Comparison of ENCODE assay signal across 20 cellular contexts in the genomic region with DNA sequence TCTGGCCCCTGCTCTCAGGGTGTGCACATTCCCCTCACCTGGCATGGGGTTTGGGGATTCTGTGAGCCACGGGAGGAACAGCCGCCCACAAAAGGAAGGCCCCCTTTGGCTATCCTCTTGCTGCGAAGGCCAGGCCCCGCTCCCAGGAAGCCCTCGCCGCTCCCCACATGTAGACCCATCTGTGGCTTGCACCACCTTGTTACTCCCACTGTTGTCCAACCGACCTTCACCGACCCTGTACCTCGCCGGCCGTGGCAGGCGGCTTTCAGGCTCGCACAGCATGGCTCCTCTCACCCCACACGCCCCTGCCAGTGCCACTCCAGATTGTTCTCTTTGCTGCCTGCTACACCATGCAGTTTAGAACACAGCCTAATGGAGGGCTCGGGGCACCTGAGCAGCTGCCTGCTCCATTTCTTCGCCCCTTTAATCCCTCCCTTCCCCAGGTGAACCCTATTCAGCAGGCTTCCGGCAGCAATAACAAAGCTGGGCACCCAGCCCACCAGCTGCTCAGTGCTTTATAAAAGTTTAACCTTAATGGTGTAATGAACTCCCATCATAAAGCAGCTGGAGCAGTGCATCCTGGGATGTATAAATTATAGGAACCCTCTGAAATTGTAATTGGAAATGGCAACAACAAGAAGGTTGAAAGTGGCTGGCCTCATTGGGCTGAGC. TPM values are rescaled to one million over a fixed set of nuclear protein-coding genes. Genes with fewer than 3 reads are reported as not detected.
A peak's percentile ranks its signal among the peaks of the same experiment; 100 is the strongest.
DNase-seq lines count a peak whose midpoint lies in the region; FAIRE-seq and TF ChIP-seq lines count a peak whose summit lies in the region.
"Had no signal": no experiment of that assay in that cellular context is flagged by ENCODE, and none has a peak within 500 bp of the region (broad histone marks: within the 10 kb centered on the region; RNA-seq: fewer than 3 reads in every experiment).

No MANE protein-coding gene starts in this region.

- no peak overlapping the region for H4K5ac ChIP-seq in H1 (ENCODE audit: insufficient read length, low read depth, low read length)

- TF ChIP-seq CTCF in H1 (IDR thresholded peaks at IDR 0.05; ENCODE audit: control extremely low read depth in 1 of 3, insufficient read depth in 1 of 3, low read depth in 1 of 3, low read length in 3 of 3) (no peak), GM13976 (IDR thresholded peaks at IDR 0.05; ENCODE audit: borderline replicate concordance, control extremely low read depth, extremely low read depth, insufficient read depth, missing control alignments) (no peak)

- H3K4ac ChIP-seq in H1 (replicated peaks; ENCODE audit: insufficient read length, low read depth, low read length): no peak overlapping the region

- no peak for TF ChIP-seq EP300 in H1 (IDR thresholded peaks at IDR 0.05; ENCODE audit: borderline replicate concordance in 1 of 2, low read depth in 2 of 2, low read length in 2 of 2)

- 0 out of 2 replicates have a peak overlapping the region, but pooled peaks have one; percentile 12 for H4K8ac ChIP-seq in H1 (ENCODE audit: extremely low read depth, insufficient read depth, low read length)

- no peak overlapping the region for H3K27ac ChIP-seq in BLaER1
- no peak overlapping the region for H3K27ac ChIP-seq in H1 (ENCODE audit: low read depth, low read length)
- H3K27ac ChIP-seq: cardiac muscle cell, epithelial cell of prostate, foreskin keratinocyte, neutrophil, RWPE1 had no signal

- CTCF ChIA-PET in H1 (lab: Charles Lee; ENCODE audit: partially characterized antibody): interaction anchor here (0.6 to 5.2 kb wide), 15 partner anchors 9 to 161 kb away, joined by 3 to 46 read pairs (median 7); a partner anchor contains a TSS

- no peak overlapping the region for H3K14ac ChIP-seq in H1 (ENCODE audit: insufficient read length)

- H3K79me2 ChIP-seq in H1 (ENCODE audit: control insufficient read depth in 1 of 2, insufficient read depth in 2 of 2, low read length in 2 of 2): no peaks in the 10 kb centered on the region

- peak overlapping the region; percentile 56; the same call in 1 of the 2 replicates for H3K18ac ChIP-seq in H1 (ENCODE audit: extremely low read depth, low read length)

- H3K36me3 ChIP-seq in BLaER1: no peaks in the 10 kb centered on the region
- H3K36me3 ChIP-seq in H1 (ENCODE audit: control insufficient read depth in 2 of 4, insufficient read depth in 4 of 4, low read length in 3 of 4): no peaks in the 10 kb centered on the region
- H3K36me3 ChIP-seq: cardiac muscle cell, neutrophil, thyroid gland had no signal

- peak overlapping the region; percentile 57 for H4K91ac ChIP-seq in H1 (replicated peaks; ENCODE audit: insufficient read length, low read length)

- no peak for TF ChIP-seq RAD21 in H1 (IDR thresholded peaks at IDR 0.05 in 1 of 2, conservative IDR thresholded peaks at IDR 0.05 in 1 of 2; ENCODE audit: low read depth in 2 of 2, low read length in 2 of 2)

- H3K27me3 ChIP-seq in BLaER1 (no peaks in the 10 kb centered on the region), H1 (replicated peaks in 1 of 4; ENCODE audit: control insufficient read depth in 3 of 4, extremely low read depth in 1 of 4, insufficient read depth in 3 of 4, low read length in 3 of 4) (no peaks in the 10 kb centered on the region)
- H3K27me3 ChIP-seq: cardiac muscle cell, dorsolateral prefrontal cortex, thyroid gland had no signal

- H2AFZ ChIP-seq in H1 (ENCODE audit: low read length): no peak overlapping the region

- H3K4me2 ChIP-seq in BLaER1 (peak overlapping the region; percentile 44), H1 (ENCODE audit: insufficient read depth in 1 of 2, low read depth in 2 of 2, low read length in 2 of 2) (no peak overlapping the region)

- H2BK5ac ChIP-seq in H1 (ENCODE audit: low read depth, low read length): no peak overlapping the region

- no peak overlapping the region for H2BK15ac ChIP-seq in H1 (ENCODE audit: low read length)

- H2BK120ac ChIP-seq in H1 (replicated peaks; ENCODE audit: low read depth, low read length): no peak overlapping the region

- POLR2A ChIA-PET in H1 (lab: Charles Lee; ENCODE audit: partially characterized antibody): interaction anchor here (1.3 to 1.7 kb wide), 2 partner anchors 8 to 19 kb away, joined by 3 to 6 read pairs; no protein-coding TSS in a partner anchor

- TF ChIP-seq POLR2A in H1 (IDR thresholded peaks at IDR 0.05; ENCODE audit: control extremely low read depth in 1 of 2, low read depth in 2 of 2, low read length in 2 of 2): no peak

- H3K79me1 ChIP-seq in H1 (ENCODE audit: low read depth, low read length): no peaks in the 10 kb centered on the region

- peaks cover 92% of the 10 kb centered on the region for H3K4me1 ChIP-seq in BLaER1
- peaks cover 9 to 37% (median 23%) of the 10 kb centered on the region in 4 experiments for H3K4me1 ChIP-seq in H1 (replicated peaks in 1 of 4; ENCODE audit: control insufficient read depth in 3 of 4, insufficient read depth in 4 of 4, low read length in 3 of 4)
- H3K4me1 ChIP-seq: foreskin keratinocyte had no signal

- H3K9ac ChIP-seq in BLaER1 (no peak overlapping the region), H1 (replicated peaks in 1 of 4; ENCODE audit: extremely low read depth in 1 of 4, low read depth in 3 of 4, low read length in 3 of 4) (no peak overlapping the region)

- in situ Hi-C loops in GM13976 (cut with MboI; ENCODE audit: low sequenced_read_pairs, unreplicated experiment): no loop called here

- no peak overlapping the region for H3K56ac ChIP-seq in H1 (replicated peaks; ENCODE audit: insufficient read length, low read depth, low read length)

- H3K9me3 ChIP-seq in BLaER1 (no peaks in the 10 kb centered on the region), H1 (ENCODE audit: insufficient read depth in 2 of 2, low read depth in 1 of 2, low read length in 1 of 2) (no peaks in the 10 kb centered on the region)
- H3K9me3 ChIP-seq: neutrophil, thyroid gland had no signal

- 87% methylated on average over 17 of the region's 17 CpGs; no CpG with 5 or more reads in 1 of the 2 experiments for WGBS in H1 (ENCODE audit: extremely low coverage in 1 of 2, insufficient coverage in 1 of 2, insufficient read length in 1 of 2, insufficient replicate concordance in 2 of 2, low coverage in 1 of 2, low lambda C conversion rate in 2 of 2, missing lambda C conversion rate in 1 of 2), 2 experiments

- H3K4me3 ChIP-seq in BLaER1 (no peak overlapping the region), H1 (ENCODE audit: extremely low read depth in 1 of 4, insufficient read depth in 2 of 4, low read depth in 3 of 4, low read length in 4 of 4) (no peak overlapping the region)
- H3K4me3 ChIP-seq: cardiac muscle cell, dorsolateral prefrontal cortex, thyroid gland had no signal

- no peak overlapping the region for H2BK20ac ChIP-seq in H1 (ENCODE audit: low read length)

- H3K23me2 ChIP-seq in H1 (ENCODE audit: low read depth, low read length): no peaks in the 10 kb centered on the region

- no peak for FAIRE-seq in H1 (lab: Jason Lieb, UNC)
- FAIRE-seq: TTC549 had no signal

- H3K23ac ChIP-seq in H1 (ENCODE audit: insufficient read length): no peak overlapping the region

- DNase-seq in NCI-H1092 treated with DMSO at 0.1 percent for 48 hours (lab: John Stamatoyannopoulos, UW) (peak; percentile 90), NCI-H2171 (lab: John Stamatoyannopoulos, UW) (peak; percentile 51), H1 (ENCODE audit: low read depth in 1 of 2, low spot score in 2 of 2) (no peak), SIG-M5 treated with dmso at 0.1 percent for 504 hours (lab: John Stamatoyannopoulos, UW; ENCODE audit: unreplicated experiment) (no peak), HT-29 (ENCODE audit: low spot score) (no peak), GM13976 (ENCODE audit: low spot score) (no peak)
- no peak for DNase-seq in stimulated activated naive CD4-positive, alpha-beta T cell treated with Interleukin-2 at 50 U/mL for 16 hours (lab: John Stamatoyannopoulos, UW)
- DNase-seq: activated CD4-positive, alpha-beta T cell treated with anti-CD3 and anti-CD28 coated beads for 4 hours; activated CD8-positive, alpha-beta memory T cell treated with anti-CD3 and anti-CD28 coated beads, Interleukin-2, amount 10 ng/mL, durations not matched to agents 7 days and 5 days; CD4-positive, alpha-beta memory T cell; dorsolateral prefrontal cortex; foreskin keratinocyte; KG1 had no signal

- H2BK12ac ChIP-seq in H1 (ENCODE audit: low read depth, low read length): peak overlapping the region; percentile 84; the same call in 1 of the 2 replicates

- peak overlapping the region; percentile 83; the same call in 1 of the 2 replicates for H2AK5ac ChIP-seq in H1 (ENCODE audit: low read depth, low read length)

- H4K20me1 ChIP-seq in BLaER1 (no peaks in the 10 kb centered on the region), H1 (replicated peaks in 1 of 2; ENCODE audit: control insufficient read depth in 1 of 2, insufficient read depth in 2 of 2, low read length in 2 of 2) (no peaks in the 10 kb centered on the region)

TF ChIP-seq in H1, 55 proteins besides CTCF, POLR2A, EP300 and RAD21 (continues in another document):
- TF ChIP-seq ZNF274 (IDR thresholded peaks at IDR 0.05; ENCODE audit: borderline replicate concordance, extremely low read depth, low read length): no peak
- TF ChIP-seq GTF2F1 (IDR thresholded peaks at IDR 0.05; ENCODE audit: borderline replicate concordance, low read depth, low read length): no peak
- no peak for TF ChIP-seq KDM4A (IDR thresholded peaks at IDR 0.05; ENCODE audit: low read depth, low read length, severe bottlenecking)
- TF ChIP-seq NANOG (IDR thresholded peaks at IDR 0.05; ENCODE audit: insufficient read depth, low read depth, low read length, poor library complexity, severe bottlenecking): no peak
- no peak for TF ChIP-seq YY1 (IDR thresholded peaks at IDR 0.05; ENCODE audit: low read depth, low read length)
- TF ChIP-seq TAF1 (IDR thresholded peaks at IDR 0.05; ENCODE audit: low read depth, low read length): no peak
- TF ChIP-seq BRCA1 (IDR thresholded peaks at IDR 0.05; ENCODE audit: low read depth, low read length): no peak
- no peak for TF ChIP-seq FOSL1 (IDR thresholded peaks at IDR 0.05; ENCODE audit: insufficient read depth, low read depth, low read length)
- no peak for TF ChIP-seq SIRT6 (IDR thresholded peaks at IDR 0.05; ENCODE audit: low read length)

RNA-seq across cellular contexts. Expression of a gene that starts 10.7 kb away (rescaled TPM):
- total RNA-seq in H1 (2021; fragmentation: NEBNext Ultra II Directional; extraction: Animal tissue kit (Norgen Biotek cat#: 25700)): 6.4 and 6.6 TPM in 2 replicates
- polyA plus RNA-seq in H1 (2011; rRNA removed): 3.6 and 5.3 TPM in 2 replicates
- 2.8 TPM for polyA plus RNA-seq in H1 (2011; cell fraction: cytosol; rRNA removed)
- polyA plus RNA-seq in H1 (2011; cell fraction: nucleus; rRNA removed): 10.3 TPM
- polyA plus RNA-seq in H1 (2012, experiment 1 of 2): 3.3 to 5.4 TPM (median 4.5 TPM) in 4 replicates
- polyA plus RNA-seq in H1 (2012, experiment 2 of 2): 3.2 TPM
- 4.8 TPM for polyA plus RNA-seq in H1 (2013, experiment 1 of 2)
- 5.2 TPM for polyA plus RNA-seq in H1 (2013, experiment 2 of 2)
- polyA minus RNA-seq in H1 (2011; rRNA and poly(A)+ RNA removed): 4.6 and 5.2 TPM in 2 replicates
- 3.5 TPM for polyA minus RNA-seq in H1 (2011; cell fraction: cytosol; rRNA and poly(A)+ RNA removed)
- 8.3 TPM for polyA minus RNA-seq in H1 (2011; cell fraction: nucleus; rRNA and poly(A)+ RNA removed)
- 9.2 and 9.7 TPM in 2 replicates for total RNA-seq in HT-29 (2014; rRNA removed; shearing (Covaris generic))
- total RNA-seq: activated CD8-positive, alpha-beta memory T cell treated with anti-CD3 and anti-CD28 coated beads, Interleukin-2, amount 10 ng/mL, durations not matched to agents 7 days and 5 days had no signal

Comparison
In these comparisons a context has a peak if more than half of its experiments do, and no peak if none do; other contexts are left out.
1. DNase-seq: peak in NCI-H1092 treated with DMSO at 0.1 percent for 48 hours (single experiment) and NCI-H2171 (single experiment); none in H1 (0 of 2), SIG-M5 treated with dmso at 0.1 percent for 504 hours (single experiment), HT-29 (single experiment), GM13976 (single experiment) and stimulated activated naive CD4-positive, alpha-beta T cell treated with Interleukin-2 at 50 U/mL for 16 hours (single experiment).